Comparison of ENCODE assay signal across 8 cellular contexts in the genomic region with DNA sequence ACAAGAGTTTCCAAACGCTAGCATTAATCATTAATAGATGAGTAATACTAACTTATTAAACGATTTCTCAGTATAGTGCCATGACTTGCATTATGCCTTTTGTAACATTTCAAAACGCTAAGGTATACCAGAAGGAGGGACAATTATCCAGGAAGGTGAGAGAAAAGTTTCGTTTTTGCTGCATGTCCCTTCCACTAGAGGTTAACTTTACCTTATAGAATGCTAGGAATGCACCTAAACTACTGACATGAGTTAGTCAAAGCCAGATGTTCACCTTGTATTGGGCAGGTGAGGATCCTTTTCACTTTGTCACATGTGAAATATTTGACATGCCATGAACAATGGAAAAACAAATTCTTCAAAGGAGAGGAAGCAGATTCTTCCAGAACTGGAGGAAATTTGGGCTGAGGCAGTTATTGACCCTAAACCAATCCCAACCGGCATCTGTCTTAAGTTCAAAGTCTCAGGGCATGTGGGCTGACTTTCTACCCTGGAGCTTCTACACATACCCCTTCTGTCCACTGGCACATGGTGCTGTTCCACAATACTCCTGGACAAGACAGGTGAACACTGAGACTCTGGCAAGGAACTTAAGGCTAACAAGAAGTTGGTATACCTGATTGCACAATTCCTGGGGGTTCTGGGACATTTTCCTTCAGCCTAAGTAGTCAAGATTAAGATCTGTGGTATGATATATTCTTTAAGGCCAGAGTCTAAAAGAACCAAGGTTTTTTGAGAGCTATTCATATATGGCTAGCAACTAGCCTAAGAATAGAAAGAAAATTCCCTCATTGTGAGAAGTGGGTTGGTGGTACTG. TPM values are rescaled to one million over a fixed set of nuclear protein-coding genes. Genes with fewer than 3 reads are reported as not detected.
DNase-seq lines count a peak whose midpoint lies in the region; ATAC-seq and TF ChIP-seq lines count a peak whose summit lies in the region.

No MANE protein-coding gene starts in this region.

- H3K9me3 ChIP-seq in HUES6 (ENCODE audit: control insufficient read depth, insufficient read depth, low read depth, low read length) (no peaks in the 10 kb centered on the region), endocrine pancreas (ENCODE audit: control insufficient read depth, low read length) (no peaks in the 10 kb centered on the region)
- H3K9me3 ChIP-seq in naive thymus-derived CD4-positive, alpha-beta T cell (ENCODE audit: control insufficient read depth in 2 of 3, low read length in 3 of 3): no peaks in the 10 kb centered on the region

- no peak for TF ChIP-seq CTCF in AG04449 (IDR thresholded peaks at IDR 0.05; ENCODE audit: insufficient read depth, low read length, missing control alignments)

- H3K4me1 ChIP-seq in HUES6 (ENCODE audit: control insufficient read depth, insufficient read depth, low read length) (peaks cover 32% of the 10 kb centered on the region), endocrine pancreas (ENCODE audit: control insufficient read depth, insufficient read depth, low read length) (peaks cover 3% of the 10 kb centered on the region)
- H3K4me1 ChIP-seq in naive thymus-derived CD4-positive, alpha-beta T cell (ENCODE audit: control insufficient read depth in 2 of 2, insufficient read depth in 2 of 2, low read length in 2 of 2): peaks cover 0 to 7% of the 10 kb centered on the region in 2 donors

- no peak overlapping the region for H3K27ac ChIP-seq in HUES6 (ENCODE audit: low read depth, low read length)
- H3K27ac ChIP-seq in naive thymus-derived CD4-positive, alpha-beta T cell (ENCODE audit: low read depth, low read length): no peak overlapping the region

- H3K9ac ChIP-seq in HUES6 (ENCODE audit: low read length) (no peak overlapping the region), endocrine pancreas (ENCODE audit: control insufficient read depth, insufficient read depth, low read length) (no peak overlapping the region)

- intact Hi-C loops in naive thymus-derived CD4-positive, alpha-beta T cell (cut with micrococcal nuclease): loop anchor here in 1 of 2 donors (5.0 kb wide), 2 partner anchors 103 to 602 kb away; no protein-coding TSS in a partner anchor

- DNase-seq in AG04449 (ENCODE audit: low read depth, low spot score) (no peak), ecto neural progenitor cell (ENCODE audit: low spot score) (no peak), DMS153 treated with DMSO at 0.1 percent for 48 hours (lab: John Stamatoyannopoulos, UW; ENCODE audit: unreplicated experiment) (no peak), NCI-H1048 (lab: John Stamatoyannopoulos, UW) (no peak)
- DNase-seq in naive thymus-derived CD4-positive, alpha-beta T cell: no peak

- peak overlapping the region; percentile 19 to 91 (median 68) for H3K4me3 Mint-ChIP-seq in naive thymus-derived CD4-positive, alpha-beta T cell

- POLR2A ChIA-PET in AG04449 (lab: Yijun Ruan, JAX): no interaction called here
- POLR2A ChIA-PET in naive thymus-derived CD4-positive, alpha-beta T cell (lab: Charles Lee): no interaction called here

- H3K27me3 ChIP-seq in HUES6 (ENCODE audit: control insufficient read depth, insufficient read depth, low read length) (peaks cover 51% of the 10 kb centered on the region), endocrine pancreas (ENCODE audit: control insufficient read depth, insufficient read depth, low read length) (no peaks in the 10 kb centered on the region)
- peaks cover 0 to 9% of the 10 kb centered on the region in 2 donors for H3K27me3 ChIP-seq in naive thymus-derived CD4-positive, alpha-beta T cell (ENCODE audit: control insufficient read depth in 2 of 2, insufficient read depth in 2 of 2, low read length in 2 of 2)

- peaks cover 0 to 2% (median 0%) of the 10 kb centered on the region in 11 donors for H3K9me3 Mint-ChIP-seq in naive thymus-derived CD4-positive, alpha-beta T cell

- CTCF ChIA-PET in AG04449 (lab: Yijun Ruan, JAX): no interaction called here
- CTCF ChIA-PET in naive thymus-derived CD4-positive, alpha-beta T cell (lab: Charles Lee): no interaction called here

- H3K36me3 ChIP-seq in HUES6 (ENCODE audit: control insufficient read depth, insufficient read depth, low read length) (no peaks in the 10 kb centered on the region), endocrine pancreas (ENCODE audit: control insufficient read depth, insufficient read depth, low read length) (no peaks in the 10 kb centered on the region)
- H3K36me3 ChIP-seq in naive thymus-derived CD4-positive, alpha-beta T cell (ENCODE audit: control insufficient read depth in 2 of 3, insufficient read depth in 3 of 3, low read length in 3 of 3): no peaks in the 10 kb centered on the region

- H3K27me3 Mint-ChIP-seq in naive thymus-derived CD4-positive, alpha-beta T cell: peaks cover 47 to 73% (median 65%) of the 10 kb centered on the region in 5 donors

- peaks cover 12 to 32% (median 21%) of the 10 kb centered on the region in 7 donors for H3K4me1 Mint-ChIP-seq in naive thymus-derived CD4-positive, alpha-beta T cell

- H3K4me3 ChIP-seq in AG04449 (ENCODE audit: low read depth, low read length): peak overlapping the region; percentile 66
- peak overlapping the region; percentile 74 for H3K4me3 ChIP-seq in HUES6 (ENCODE audit: low read depth, low read length)
- peak overlapping the region; percentile 73 for H3K4me3 ChIP-seq in endocrine pancreas (ENCODE audit: control insufficient read depth, insufficient read depth, low read length)
- H3K4me3 ChIP-seq in naive thymus-derived CD4-positive, alpha-beta T cell (ENCODE audit: low read length): no peak overlapping the region

- no peak for ATAC-seq in naive thymus-derived CD4-positive, alpha-beta T cell
- no peak for ATAC-seq in GM21526 (IDR thresholded peaks at IDR 0.05; ENCODE audit: low FRiP score, unreplicated experiment)

- no peak overlapping the region for H3K27ac Mint-ChIP-seq in naive thymus-derived CD4-positive, alpha-beta T cell

- H3K36me3 Mint-ChIP-seq in naive thymus-derived CD4-positive, alpha-beta T cell: peaks cover 0 to 13% (median 0%) of the 10 kb centered on the region in 5 donors

RNA-seq across cellular contexts. Expression of gene VLDLR, which starts 2.5 kb away (rescaled TPM):
- total RNA-seq in naive thymus-derived CD4-positive, alpha-beta T cell: 1 to 10 TPM in 1 of 5 experiments, under 1 TPM in 1, not detected in 3; 0.07 to 8.1 TPM
- polyA plus RNA-seq in naive thymus-derived CD4-positive, alpha-beta T cell: not detected
